8 cellular contexts compared by ENCODE assay signal in the genomic region with DNA sequence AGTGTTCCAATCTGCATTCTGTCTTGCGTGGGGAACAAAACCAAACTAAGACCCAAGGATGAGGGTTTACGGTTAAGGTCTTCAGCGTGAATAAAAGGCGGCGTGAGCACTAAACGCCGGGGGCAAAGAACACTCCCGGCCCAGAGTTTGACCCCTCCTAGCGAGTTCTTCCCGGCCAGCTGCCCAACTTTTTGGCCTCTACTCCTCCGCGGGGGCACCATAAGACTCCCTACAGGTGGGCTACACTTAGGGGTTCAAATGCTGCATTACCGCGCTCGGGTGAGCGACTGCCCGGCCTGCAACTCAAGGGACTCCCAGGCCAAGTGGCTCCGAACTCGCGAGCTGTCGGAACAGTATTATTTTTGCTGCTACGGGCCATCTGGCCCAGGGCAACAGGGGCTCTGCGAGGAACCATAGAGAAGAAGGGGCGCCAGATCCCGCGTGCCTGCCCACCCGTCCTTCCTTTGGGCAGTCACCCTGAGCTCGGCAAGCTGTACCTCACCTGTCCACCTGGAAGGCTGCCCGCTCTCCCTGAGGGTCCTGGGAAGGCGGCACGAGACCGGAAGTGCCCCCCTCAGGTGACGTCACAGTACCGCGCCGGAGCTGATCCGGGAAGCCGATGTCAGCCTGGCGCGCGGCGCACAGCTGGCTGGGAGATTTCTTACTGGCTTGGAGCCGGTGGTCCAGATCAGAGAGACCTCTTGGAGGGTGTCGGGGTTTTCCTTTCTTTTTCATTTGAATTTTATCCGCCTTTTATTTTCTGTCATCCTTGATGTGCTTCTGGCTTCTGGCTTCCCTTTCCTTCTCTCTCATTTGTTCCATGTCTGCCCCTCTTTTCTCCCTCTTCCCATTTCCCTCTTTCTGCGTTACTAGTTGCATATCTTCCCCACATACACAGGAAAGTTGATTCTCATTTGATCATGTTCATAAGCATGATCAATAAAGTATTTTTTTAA.
A peak's percentile ranks its signal among the peaks of the same experiment; 100 is the strongest.
DNase-seq lines count a peak whose midpoint lies in the region; FAIRE-seq and TF ChIP-seq lines count a peak whose summit lies in the region.

A gene (minus strand): TSS at position 567 of the 956 bp plus-strand sequence. CDS start 21,638 bp downstream, outside the sequence.

- peaks cover 15% of the 10 kb centered on the region for H3K4me1 Mint-ChIP-seq in nephron progenitor cell
- peaks cover 29% of the 10 kb centered on the region for H3K4me1 Mint-ChIP-seq in stimulated activated naive CD8-positive, alpha-beta T cell treated with anti-CD3 and anti-CD28 coated beads, Interleukin-15, Interleukin-2, amounts not matched to agents 100 ng/mL and 50 ng/mL, for 24 hours (ENCODE audit: low read depth)

- peak; percentile 50; the same call in 1 of the 2 replicates for TF ChIP-seq POLR2A in H54 (IDR thresholded peaks at IDR 0.05; ENCODE audit: low read depth, low read length)

- peaks cover 18% of the 10 kb centered on the region for H3K36me3 Mint-ChIP-seq in nephron progenitor cell (ENCODE audit: low read depth)
- peaks cover 14% of the 10 kb centered on the region for H3K36me3 Mint-ChIP-seq in stimulated activated naive CD8-positive, alpha-beta T cell treated with anti-CD3 and anti-CD28 coated beads, Interleukin-15, Interleukin-2, amounts not matched to agents 100 ng/mL and 50 ng/mL, for 24 hours (ENCODE audit: low read depth)

- FAIRE-seq in H54 (lab: Jason Lieb, UNC), result peak; percentile 93

- H3K27ac Mint-ChIP-seq in nephron progenitor cell, result peak within 1 kb of the TSS; percentile 99
- peak within 1 kb of the TSS; percentile 96 for H3K27ac Mint-ChIP-seq in stimulated activated naive CD8-positive, alpha-beta T cell treated with anti-CD3 and anti-CD28 coated beads, Interleukin-15, Interleukin-2, amounts not matched to agents 100 ng/mL and 50 ng/mL, for 24 hours

- H3K4me3 Mint-ChIP-seq in nephron progenitor cell, result peak within 1 kb of the TSS; percentile 99
- H3K4me3 Mint-ChIP-seq in stimulated activated naive CD8-positive, alpha-beta T cell treated with anti-CD3 and anti-CD28 coated beads, Interleukin-15, Interleukin-2, amounts not matched to agents 100 ng/mL and 50 ng/mL, for 24 hours, result peak within 1 kb of the TSS; percentile 95

- DNase-seq in ELF-1 (ENCODE audit: low read depth, low spot score) (peak; percentile 96), H54 (ENCODE audit: insufficient read length, low spot score) (peak; percentile 77), LoVo (ENCODE audit: low spot score) (peak; percentile 92), SHP77 treated with DMSO at 0.1 percent for 48 hours (lab: John Stamatoyannopoulos, UW) (peak; percentile 71), fibroblast of the conjunctiva (ENCODE audit: low read depth) (peak; percentile 81), nephron progenitor cell (peak; percentile 89)
- peak; percentile 93 for DNase-seq in activated effector memory CD4-positive, alpha-beta T cell treated with anti-CD3 and anti-CD28 coated beads, Interleukin-2, amount 50 U/mL, for 16 hours

- peaks cover 18% of the 10 kb centered on the region for H3K9me3 Mint-ChIP-seq in nephron progenitor cell
- no peaks in the 10 kb centered on the region for H3K9me3 Mint-ChIP-seq in stimulated activated naive CD8-positive, alpha-beta T cell treated with anti-CD3 and anti-CD28 coated beads, Interleukin-15, Interleukin-2, amounts not matched to agents 100 ng/mL and 50 ng/mL, for 24 hours

- no peak for TF ChIP-seq CTCF in nephron progenitor cell (IDR thresholded peaks at IDR 0.05)

- peaks cover 37% of the 10 kb centered on the region for H3K27me3 Mint-ChIP-seq in nephron progenitor cell (ENCODE audit: low read depth, poor library complexity)
- H3K27me3 Mint-ChIP-seq in stimulated activated naive CD8-positive, alpha-beta T cell treated with anti-CD3 and anti-CD28 coated beads, Interleukin-15, Interleukin-2, amounts not matched to agents 100 ng/mL and 50 ng/mL, for 24 hours, result no peaks in the 10 kb centered on the region

Comparison
In these comparisons a context has a peak if more than half of its experiments do, and no peak if none do; other contexts are left out.
1. Peak in every context shown above with its lines: DNase-seq.